ENCODE assay signal across 25 cellular contexts in genomic region chr9:81531511-81531910, GRCh38.
"Had no signal": no experiment of that assay in that cellular context is flagged by ENCODE, and none has a peak within 500 bp of the region (broad histone marks: within the 10 kb centered on the region; RNA-seq: fewer than 3 reads in every experiment).

No MANE protein-coding gene starts in this region.

- H3K9me3 ChIP-seq: gastrocnemius medialis, left lung, psoas muscle, stomach, thyroid gland, vagina had no signal

- ATAC-seq: esophagus mucosa; gastrocnemius medialis; left lung; naive thymus-derived CD4-positive, alpha-beta T cell; psoas muscle; right cardiac atrium had no signal

- H3K27ac Mint-ChIP-seq: endodermal cell; naive thymus-derived CD4-positive, alpha-beta T cell; nephron; neural progenitor cell had no signal

- H3K27me3 ChIP-seq: gastrocnemius medialis, left lung, neural progenitor cell, stomach, thyroid gland, vagina had no signal

- H3K4me3 ChIP-seq: gastrocnemius medialis, left lung, neural progenitor cell, psoas muscle, skin epidermis, stomach, thyroid gland, vagina had no signal

- DNase-seq: effector CD8-positive, alpha-beta T cell; endodermal cell; foreskin fibroblast; gastrocnemius medialis; head of caudate nucleus; kidney; left lung; mesendoderm; midbrain; naive thymus-derived CD4-positive, alpha-beta T cell; nucleus accumbens; psoas muscle; right cardiac atrium; stimulated activated CD4-positive, alpha-beta T cell treated with anti-CD3 and anti-CD28 coated beads, Interleukin-15, amount 100 ng/mL, for 24 hours; stimulated activated CD4-positive, alpha-beta T cell treated with anti-CD3 and anti-CD28 coated beads, Interleukin-2, amount 100 ng/mL, for 48 hours; stimulated activated naive CD4-positive, alpha-beta T cell treated with Interleukin-2 at 50 U/mL for 16 hours; stomach; thyroid gland; trophoblast cell had no signal

- H3K4me2 ChIP-seq: neural progenitor cell had no signal

- H3K9me3 Mint-ChIP-seq: endodermal cell had no signal

- H3K4me1 Mint-ChIP-seq: naive thymus-derived CD4-positive, alpha-beta T cell had no signal

- H3K27ac ChIP-seq: epithelial cell of prostate, gastrocnemius medialis, left lung, neural progenitor cell, psoas muscle, skin epidermis, stomach, thyroid gland, vagina had no signal

- H3K4me1 ChIP-seq: left lung, thyroid gland, vagina had no signal

- H3K36me3 Mint-ChIP-seq: naive thymus-derived CD4-positive, alpha-beta T cell; neural progenitor cell had no signal

- H3K9ac ChIP-seq: neural progenitor cell had no signal

- H3K36me3 ChIP-seq: gastrocnemius medialis, left lung, neural progenitor cell, stomach, thyroid gland, vagina had no signal

- H2AFZ ChIP-seq: neural progenitor cell had no signal

- H3K4me3 Mint-ChIP-seq: endodermal cell; naive thymus-derived CD4-positive, alpha-beta T cell; nephron; neural progenitor cell had no signal
